1 cellular context compared by ENCODE assay signal in genomic region chr10:123502983-123503382, GRCh38.
TF ChIP-seq lines count a peak whose summit lies in the region.

No MANE protein-coding gene starts in this region.

TF ChIP-seq in SK-N-SH treated with all-trans-retinoic acid at 6 μM for 48 hours, 23 proteins besides CTCF, POLR2A, EP300 and RAD21 (continued from another document):
- no peak for TF ChIP-seq TSHZ2 (CRISPR knock-in tag; IDR thresholded peaks at IDR 0.05)
- no peak for TF ChIP-seq TOX (CRISPR knock-in tag; IDR thresholded peaks at IDR 0.05; ENCODE audit: borderline replicate concordance)
- TF ChIP-seq ZFP3 (CRISPR knock-in tag; IDR thresholded peaks at IDR 0.05) = no peak
- no peak for TF ChIP-seq ZNF8 (CRISPR knock-in tag; IDR thresholded peaks at IDR 0.05)
- no peak for TF ChIP-seq ZNF70 (CRISPR knock-in tag; IDR thresholded peaks at IDR 0.05)
- TF ChIP-seq CSRNP3 (CRISPR knock-in tag; IDR thresholded peaks at IDR 0.05) = no peak
- no peak for TF ChIP-seq CSDC2 (CRISPR knock-in tag; IDR thresholded peaks at IDR 0.05)
- TF ChIP-seq CREB5 (CRISPR knock-in tag; IDR thresholded peaks at IDR 0.05; ENCODE audit: low read depth) = no peak
- no peak for TF ChIP-seq ZFP30 (CRISPR knock-in tag; IDR thresholded peaks at IDR 0.05)
- no peak for TF ChIP-seq ISL1 (CRISPR knock-in tag; IDR thresholded peaks at IDR 0.05)
- TF ChIP-seq ESRRG (CRISPR knock-in tag; IDR thresholded peaks at IDR 0.05) = no peak
